ENCODE assay signal across 15 cellular contexts in the genomic region with DNA sequence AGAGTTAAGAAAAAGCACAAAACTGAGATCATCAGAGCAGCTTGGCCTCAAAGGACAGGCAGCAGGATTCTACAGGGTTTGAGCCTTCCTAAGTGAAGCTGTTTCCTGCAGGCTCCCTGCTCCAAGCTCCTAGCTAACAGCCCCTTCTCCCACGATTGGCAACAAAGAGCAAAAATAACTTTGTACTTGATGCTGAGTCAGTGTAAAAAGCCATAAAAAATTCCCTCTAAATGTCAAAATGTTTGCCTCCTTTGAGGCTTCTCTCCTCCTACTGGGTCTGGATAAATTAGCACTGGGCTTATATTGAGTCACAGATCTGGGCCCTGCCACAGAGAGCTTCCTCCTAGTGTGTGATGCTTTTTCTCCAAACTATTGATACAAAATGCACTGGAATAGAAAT.
DNase-seq lines count a peak whose midpoint lies in the region; ATAC-seq and TF ChIP-seq lines count a peak whose summit lies in the region.
"Had no signal": no experiment of that assay in that cellular context is flagged by ENCODE, and none has a peak within 500 bp of the region (broad histone marks: within the 10 kb centered on the region; RNA-seq: fewer than 3 reads in every experiment).

No MANE protein-coding gene starts in this region.

- ATAC-seq in upper lobe of left lung (ENCODE audit: low FRiP score in 2 of 2): no peak
- ATAC-seq in HG02884 (IDR thresholded peaks at IDR 0.05; ENCODE audit: unreplicated experiment): no peak
- ATAC-seq: activated naive CD8-positive, alpha-beta T cell treated with anti-CD3 and anti-CD28 coated beads, Interleukin-2, amount 50 U/mL, for 24 hours had no signal

- no peak for TF ChIP-seq EP300 in upper lobe of left lung (IDR thresholded peaks at IDR 0.05)

- H3K27me3 ChIP-seq in prostate gland (replicated peaks; ENCODE audit: insufficient read depth): no peaks in the 10 kb centered on the region
- H3K27me3 ChIP-seq in upper lobe of left lung: no peaks in the 10 kb centered on the region

- in situ Hi-C loops in SK-MEL-5 (cut with HindIII; ENCODE audit: low pct_unique_long_range_greater_than_20kb, low sequenced_read_pairs): no loop called here

- H3K9me3 ChIP-seq in prostate gland: no peaks in the 10 kb centered on the region
- H3K9me3 ChIP-seq in upper lobe of left lung: no peaks in the 10 kb centered on the region

- DNase-seq in SK-MEL-5 (ENCODE audit: low read depth, low spot score) (peak; percentile 13), foreskin fibroblast (peak; percentile 56 to 58), prostate gland (ENCODE audit: low spot score) (no peak), upper lobe of left lung (no peak), amygdala (lab: John Stamatoyannopoulos, UW) (no peak)
- DNase-seq in effector CD4-positive, alpha-beta T cell: no peak
- DNase-seq: activated CD8-positive, alpha-beta memory T cell treated with anti-CD3 and anti-CD28 coated beads, Interleukin-2, amount 50 U/mL, for 4 hours; activated naive CD8-positive, alpha-beta T cell treated with anti-CD3 and anti-CD28 coated beads, Interleukin-2, amount 50 U/mL, for 24 hours; CD4-positive, alpha-beta memory T cell; effector memory CD4-positive, alpha-beta T cell; hippocampal formation; stimulated activated CD4-positive, alpha-beta T cell treated with anti-CD3 and anti-CD28 coated beads, Interleukin-2, amount 100 ng/mL, for 48 hours; stimulated activated naive CD4-positive, alpha-beta T cell had no signal

- TF ChIP-seq CTCF in C4-2B (conservative IDR thresholded peaks at IDR 0.05) (no peak), foreskin fibroblast (IDR thresholded peaks at IDR 0.05; ENCODE audit: low read depth, low read length) (no peak), prostate gland (IDR thresholded peaks at IDR 0.05) (no peak), upper lobe of left lung (IDR thresholded peaks at IDR 0.05) (no peak)

- intact Hi-C loops in prostate gland (cut with DNase I): no loop called here

- WGBS in prostate gland: 10% methylated on average over 1 of the region's 1 CpG
- WGBS in upper lobe of left lung, 2 donors: 32 to 53% methylated on average over 1 of the region's 1 CpG

- H3K4me1 ChIP-seq in prostate gland (replicated peaks) (no peaks in the 10 kb centered on the region), upper lobe of left lung (peaks cover 0 to 18% (median 0%) of the 10 kb centered on the region in 4 donors)

- no peaks in the 10 kb centered on the region for H3K36me3 ChIP-seq in prostate gland
- peaks cover 0 to 3% (median under 1%) of the 10 kb centered on the region in 4 donors for H3K36me3 ChIP-seq in upper lobe of left lung

- H3K4me3 ChIP-seq in foreskin fibroblast (ENCODE audit: low read depth in 1 of 2, low read length in 2 of 2): no peak overlapping the region
- no peak overlapping the region for H3K4me3 ChIP-seq in prostate gland
- H3K4me3 ChIP-seq in upper lobe of left lung: no peak overlapping the region

- H3K27ac ChIP-seq in C4-2B (peak overlapping the region; percentile 89), prostate gland (peak overlapping the region; percentile 13 to 58), upper lobe of left lung (no peak overlapping the region)

- TF ChIP-seq POLR2A in prostate gland (IDR thresholded peaks at IDR 0.05) (no peak), upper lobe of left lung (IDR thresholded peaks at IDR 0.05) (no peak)

Comparison
In these comparisons a context has a peak if more than half of its experiments do, and no peak if none do; other contexts are left out.
1. H3K27ac ChIP-seq: peak in C4-2B (single experiment) and prostate gland (2 of 2); none in upper lobe of left lung (0 of 4).
2. DNase-seq: peak in SK-MEL-5 (single experiment) and foreskin fibroblast (2 of 2); none in prostate gland (single experiment), upper lobe of left lung (0 of 2), effector CD4-positive, alpha-beta T cell (single experiment) and amygdala (0 of 56).